ENCODE assay signal across 9 cellular contexts in genomic region chr11:111983187-111983986, GRCh38. TPM values are rescaled to one million over a fixed set of nuclear protein-coding genes. Genes with fewer than 3 reads are reported as not detected.
DNase-seq lines count a peak whose midpoint lies in the region; ATAC-seq, FAIRE-seq and TF ChIP-seq lines count a peak whose summit lies in the region.
"Had no signal": no experiment of that assay in that cellular context is flagged by ENCODE, and none has a peak within 500 bp of the region (broad histone marks: within the 10 kb centered on the region; RNA-seq: fewer than 3 reads in every experiment).

No MANE protein-coding gene starts in this region.

- H3K9me3 ChIP-seq in fibroblast of lung (ENCODE audit: control insufficient read depth, insufficient read depth, low read depth, low read length) = no peaks in the 10 kb centered on the region

- H3K79me1 ChIP-seq in mesendoderm (ENCODE audit: low read length) = no peaks in the 10 kb centered on the region

- no peak overlapping the region for H2BK120ac ChIP-seq in mesendoderm (ENCODE audit: low read depth, low read length)

- H3K27ac ChIP-seq in 22Rv1 = peak overlapping the region; percentile 91
- H3K27ac ChIP-seq in fibroblast of lung (ENCODE audit: insufficient read depth, low read length) = no peak overlapping the region
- no peak overlapping the region for H3K27ac ChIP-seq in mesendoderm (ENCODE audit: low read depth, low read length)

- ATAC-seq in HG03439 (IDR thresholded peaks at IDR 0.05; ENCODE audit: unreplicated experiment) = no peak
- ATAC-seq in HG02759 (IDR thresholded peaks at IDR 0.05; ENCODE audit: unreplicated experiment) = no peak
- ATAC-seq: T-cell had no signal

- H3K23ac ChIP-seq in mesendoderm (ENCODE audit: low read length) = no peak overlapping the region

- no CpG with 5 or more reads among the region's 7 CpGs for WGBS in mesendoderm (ENCODE audit: extremely low coverage, insufficient coverage, low lambda C conversion rate)

- peak; percentile 40 for TF ChIP-seq CTCF in 22Rv1 (IDR thresholded peaks at IDR 0.05)
- no peak for TF ChIP-seq CTCF in fibroblast of lung (conservative IDR thresholded peaks at IDR 0.05 in 1 of 2, IDR thresholded peaks at IDR 0.05 in 1 of 2; ENCODE audit: low read depth in 1 of 2, low read length in 2 of 2)

- H3K9ac ChIP-seq in fibroblast of lung (ENCODE audit: insufficient read depth, low read length) = no peak overlapping the region
- no peak overlapping the region for H3K9ac ChIP-seq in mesendoderm (ENCODE audit: low read length)

- no peak overlapping the region for H2BK5ac ChIP-seq in mesendoderm (ENCODE audit: low read length)

- H3K56ac ChIP-seq in mesendoderm (ENCODE audit: low read length) = peak overlapping the region; percentile 28

- no peak overlapping the region for H2AFZ ChIP-seq in fibroblast of lung (ENCODE audit: low read length)

- H3K4me2 ChIP-seq in fibroblast of lung (ENCODE audit: extremely low read depth, insufficient read depth, low read length) (no peak overlapping the region), mesendoderm (ENCODE audit: low read length) (peak overlapping the region; percentile 2)

- H2BK15ac ChIP-seq in mesendoderm (replicated peaks; ENCODE audit: low read depth) = no peak overlapping the region

- no peaks in the 10 kb centered on the region for H3K79me2 ChIP-seq in fibroblast of lung (ENCODE audit: control insufficient read depth, insufficient read depth, low read length)
- no peaks in the 10 kb centered on the region for H3K79me2 ChIP-seq in mesendoderm (ENCODE audit: control insufficient read depth, insufficient read depth, low read length)

- no peak overlapping the region for H4K5ac ChIP-seq in mesendoderm (ENCODE audit: low read length)

- no peak overlapping the region for H3K4me3 ChIP-seq in fibroblast of lung (replicated peaks in 1 of 4; ENCODE audit: control extremely low read depth in 1 of 4, insufficient read depth in 1 of 4, low read depth in 3 of 4, low read length in 4 of 4)
- H3K4me3 ChIP-seq in mesendoderm (ENCODE audit: low read length) = no peak overlapping the region

- H3K27me3 ChIP-seq in fibroblast of lung (ENCODE audit: control insufficient read depth, insufficient read depth, low read length) (no peaks in the 10 kb centered on the region), mesendoderm (ENCODE audit: insufficient read depth, low read length, poor library complexity) (no peaks in the 10 kb centered on the region)

- no peak for FAIRE-seq in frontal cortex (lab: Jason Lieb, UNC)

- H3K18ac ChIP-seq in mesendoderm (ENCODE audit: low read length) = no peak overlapping the region

- DNase-seq in NCI-H774 (lab: John Stamatoyannopoulos, UW) (peak; percentile 42), fibroblast of lung (ENCODE audit: low read depth in 2 of 2) (peak; percentile 42 to 73), mesendoderm (peak; percentile 93), frontal cortex (ENCODE audit: low spot score in 2 of 2) (no peak), NCI-H1436 (lab: John Stamatoyannopoulos, UW) (no peak)
- DNase-seq: T-cell had no signal

- H3K4me1 ChIP-seq in fibroblast of lung (ENCODE audit: control insufficient read depth, extremely low read depth, insufficient read depth, low read length) (peaks cover under 1% of the 10 kb centered on the region), mesendoderm (ENCODE audit: control insufficient read depth, low read depth, low read length) (peaks cover 3% of the 10 kb centered on the region)

- H3K36me3 ChIP-seq in fibroblast of lung (ENCODE audit: control insufficient read depth, insufficient read depth, low read length) = no peaks in the 10 kb centered on the region
- H3K36me3 ChIP-seq in mesendoderm (ENCODE audit: control insufficient read depth, insufficient read depth, low read length) = no peaks in the 10 kb centered on the region

- H2AK5ac ChIP-seq in mesendoderm (ENCODE audit: low read length) = no peak overlapping the region

- H4K8ac ChIP-seq in mesendoderm (ENCODE audit: low read depth, low read length) = no peak overlapping the region

- no peak overlapping the region for H3K4ac ChIP-seq in mesendoderm (ENCODE audit: low read depth, low read length)

- no peaks in the 10 kb centered on the region for H4K20me1 ChIP-seq in fibroblast of lung (ENCODE audit: control insufficient read depth, extremely low read depth, insufficient read depth, low read length)

RNA-seq across cellular contexts. Expression of gene DLAT, which starts 41.8 kb away (rescaled TPM):
- total RNA-seq in fibroblast of lung = 26.2 and 33.9 TPM in 2 replicates
- polyA plus RNA-seq in fibroblast of lung = 37.8 and 48.8 TPM in 2 replicates
- polyA plus RNA-seq in fibroblast of lung (2012) = 24.8 and 30.7 TPM in 2 replicates
- polyA minus RNA-seq in fibroblast of lung (ENCODE audit: low replicate concordance) = 6.4 and 9.6 TPM in 2 replicates
- 48.7 TPM for polyA plus RNA-seq in mesendoderm (2013, experiment 1 of 2)
- 50.1 TPM for polyA plus RNA-seq in mesendoderm (2013, experiment 2 of 2)
- total RNA-seq in frontal cortex = 53.0 TPM

RNA-seq across cellular contexts. Expression of gene DIXDC1, which starts 46.2 kb away (rescaled TPM):
- total RNA-seq in fibroblast of lung (18.2 and 19.8 TPM in 2 replicates), frontal cortex (70.5 TPM)
- 8.4 and 14.3 TPM in 2 replicates for polyA plus RNA-seq in fibroblast of lung
- 5.4 and 9.8 TPM in 2 replicates for polyA plus RNA-seq in fibroblast of lung (2012)
- polyA minus RNA-seq in fibroblast of lung (ENCODE audit: low replicate concordance) = 1.4 and 2.4 TPM in 2 replicates
- polyA plus RNA-seq in mesendoderm (2013, experiment 1 of 2) = 3.7 TPM
- polyA plus RNA-seq in mesendoderm (2013, experiment 2 of 2) = 3.9 TPM

Comparison
In these comparisons a context has a peak if more than half of its experiments do, and no peak if none do; other contexts are left out.
1. DNase-seq: peak in NCI-H774 (single experiment), fibroblast of lung (2 of 2) and mesendoderm (single experiment); none in frontal cortex (0 of 2) and NCI-H1436 (single experiment).